In the genomic region with DNA sequence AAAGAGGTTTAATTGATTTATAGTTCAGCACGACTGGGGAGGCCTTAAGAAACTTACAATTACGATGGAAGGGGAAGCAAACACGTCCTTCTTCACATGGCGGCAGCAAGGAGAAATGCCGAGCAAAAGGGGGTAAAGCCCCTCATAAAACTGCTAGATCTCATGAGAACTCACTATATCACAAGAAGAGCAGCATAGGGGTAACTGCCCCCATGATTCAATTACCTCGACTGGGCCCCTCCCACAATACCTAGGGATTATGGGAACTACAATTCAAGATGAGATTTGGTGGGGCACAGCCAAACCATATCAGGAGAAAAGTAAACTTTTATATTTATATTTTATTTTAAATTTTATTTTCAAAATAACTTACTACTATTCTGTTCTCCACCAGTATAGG, we compare ENCODE assay signal across 23 cellular contexts.
"Had no signal": no experiment of that assay in that cellular context is flagged by ENCODE, and none has a peak within 500 bp of the region (broad histone marks: within the 10 kb centered on the region; RNA-seq: fewer than 3 reads in every experiment).

No MANE protein-coding gene starts in this region.

- H3K27me3 ChIP-seq: colonic mucosa, esophagus muscularis mucosa, foreskin keratinocyte, gastrocnemius medialis, gastroesophageal sphincter, heart left ventricle, heart right ventricle had no signal

- H3K4me3 ChIP-seq: colonic mucosa, coronary artery, dorsolateral prefrontal cortex, esophagus muscularis mucosa, esophagus squamous epithelium, gastrocnemius medialis, gastroesophageal sphincter, heart left ventricle, heart right ventricle had no signal

- ATAC-seq: effector memory CD8-positive, alpha-beta T cell; esophagus mucosa; foreskin keratinocyte; gastrocnemius medialis; gastroesophageal sphincter; heart left ventricle; heart right ventricle had no signal

- H3K36me3 ChIP-seq: colonic mucosa, esophagus muscularis mucosa, esophagus squamous epithelium, gastrocnemius medialis, gastroesophageal sphincter, heart left ventricle, heart right ventricle had no signal

- H3K9me3 ChIP-seq: colonic mucosa, esophagus muscularis mucosa, esophagus squamous epithelium, gastrocnemius medialis, gastroesophageal sphincter, heart left ventricle had no signal

- H3K4me1 ChIP-seq: colonic mucosa, esophagus squamous epithelium, foreskin keratinocyte, gastrocnemius medialis, gastroesophageal sphincter had no signal

- DNase-seq: colonic mucosa; cortex of kidney; dermis blood vessel endothelial cell; dorsolateral prefrontal cortex; effector CD4-positive, alpha-beta T cell; effector CD8-positive, alpha-beta T cell; effector memory CD4-positive, alpha-beta T cell; effector memory CD8-positive, alpha-beta T cell; endodermal cell; erythroblast; esophagus squamous epithelium; foreskin fibroblast; foreskin keratinocyte; foreskin melanocyte; gastrocnemius medialis; glutamatergic neuron; head of caudate nucleus; heart left ventricle; heart right ventricle had no signal
